Comparison of ENCODE assay signal across 8 cellular contexts in genomic region chr2:11775384-11775783, GRCh38. TPM values are rescaled to one million over a fixed set of nuclear protein-coding genes. Genes with fewer than 3 reads are reported as not detected.
DNase-seq lines count a peak whose midpoint lies in the region; ATAC-seq and TF ChIP-seq lines count a peak whose summit lies in the region.

No MANE protein-coding gene starts in this region.

- H3K36me3 ChIP-seq in thyroid gland (peaks cover 17 to 34% of the 10 kb centered on the region in 2 donors), tibial artery (peaks cover 29 to 68% (median 58%) of the 10 kb centered on the region in 3 donors), heart left ventricle (peaks cover 0 to 78% (median 59%) of the 10 kb centered on the region in 9 donors)

- H3K27me3 ChIP-seq in thyroid gland (no peaks in the 10 kb centered on the region), tibial artery (no peaks in the 10 kb centered on the region), heart left ventricle (no peaks in the 10 kb centered on the region)

- ATAC-seq in GM18498 (IDR thresholded peaks at IDR 0.05; ENCODE audit: unreplicated experiment) (peak; percentile 73), GM21528 (IDR thresholded peaks at IDR 0.05; ENCODE audit: low FRiP score, unreplicated experiment) (peak; percentile 82), heart left ventricle (no peak)

- no peak for TF ChIP-seq POLR2A in thyroid gland (IDR thresholded peaks at IDR 0.05)
- TF ChIP-seq POLR2A in heart left ventricle (IDR thresholded peaks at IDR 0.05), result no peak

- TF ChIP-seq CTCF in fibroblast of mammary gland (conservative IDR thresholded peaks at IDR 0.05; ENCODE audit: control insufficient read depth, insufficient read depth, low read depth, low read length) (no peak), thyroid gland (IDR thresholded peaks at IDR 0.05) (no peak), tibial artery (IDR thresholded peaks at IDR 0.05) (no peak), heart left ventricle (IDR thresholded peaks at IDR 0.05) (no peak)

- H3K4me1 ChIP-seq in thyroid gland, result no peaks in the 10 kb centered on the region
- H3K4me1 ChIP-seq in tibial artery, result peaks cover 0 to 6% (median 3%) of the 10 kb centered on the region in 4 donors
- peaks cover 0 to 44% (median 17%) of the 10 kb centered on the region in 12 donors for H3K4me1 ChIP-seq in heart left ventricle

- peaks cover 2% of the 10 kb centered on the region for H3K36me3 Mint-ChIP-seq in IgD-negative memory B cell

- H3K27me3 Mint-ChIP-seq in IgD-negative memory B cell, result no peaks in the 10 kb centered on the region

- intact Hi-C loops in thyroid gland (cut with DNase I), result no loop called here
- intact Hi-C loops in tibial artery (cut with DNase I; ENCODE audit: low total_unique reads), result loop anchor here (5.0 kb wide), 1 partner anchor 78 kb away; no protein-coding TSS in a partner anchor
- intact Hi-C loops in heart left ventricle (cut with DNase I), result loop anchor here in 8 of 10 donors (5.0 to 10.0 kb wide), 3 partner anchors 33 to 301 kb away; no protein-coding TSS in a partner anchor

- H3K27ac Mint-ChIP-seq in IgD-negative memory B cell, result peak overlapping the region; percentile 66 to 91 (median 80)

- peak; percentile 49 for DNase-seq in fibroblast of mammary gland (ENCODE audit: low read depth)
- no peak for DNase-seq in thyroid gland
- DNase-seq in tibial artery, result no peak
- no peak for DNase-seq in GDM1 (lab: John Stamatoyannopoulos, UW)
- no peak for DNase-seq in heart left ventricle

- 74 to 83% methylated on average over 4 of the region's 4 CpGs for WGBS in thyroid gland, 2 donors
- WGBS in heart left ventricle, 4 donors, result 54 to 66% (median 61%) methylated on average over 4 of the region's 4 CpGs

- no peak overlapping the region for H3K27ac ChIP-seq in thyroid gland
- H3K27ac ChIP-seq in tibial artery, result no peak overlapping the region
- peak overlapping the region in 4 of 12 donors; percentile 5 to 59 (median 21) for H3K27ac ChIP-seq in heart left ventricle

- no peak overlapping the region for H3K4me3 ChIP-seq in fibroblast of mammary gland (ENCODE audit: control insufficient read depth, low read depth, low read length)
- H3K4me3 ChIP-seq in thyroid gland (replicated peaks in 1 of 3), result no peak overlapping the region
- H3K4me3 ChIP-seq in tibial artery, result no peak overlapping the region
- no peak overlapping the region for H3K4me3 ChIP-seq in heart left ventricle

- peak overlapping the region in 3 of 4 donors; percentile 18 to 21 (median 20) for H3K4me3 Mint-ChIP-seq in IgD-negative memory B cell

- no peaks in the 10 kb centered on the region for H3K9me3 ChIP-seq in thyroid gland
- no peaks in the 10 kb centered on the region for H3K9me3 ChIP-seq in tibial artery
- no peaks in the 10 kb centered on the region for H3K9me3 ChIP-seq in heart left ventricle

- no peaks in the 10 kb centered on the region for H3K9me3 Mint-ChIP-seq in IgD-negative memory B cell

- H3K4me1 Mint-ChIP-seq in IgD-negative memory B cell, result peaks cover 23 to 38% (median 29%) of the 10 kb centered on the region in 3 donors

RNA-seq across cellular contexts. Expression of gene LPIN1, which starts 29.0 kb away (rescaled TPM):
- polyA plus RNA-seq in IgD-negative memory B cell (17.3 TPM), heart left ventricle (10 to 100 TPM; 15.0 to 57.1 TPM)
- total RNA-seq in thyroid gland (10 to 100 TPM; 28.7 to 47.0 (median 39.6) TPM), heart left ventricle (10 to 100 TPM; 24.3 to 54.8 (median 43.8) TPM)

Comparison
In these comparisons a context has a peak if more than half of its experiments do, and no peak if none do; other contexts are left out.
1. ATAC-seq: peak in GM18498 (single experiment) and GM21528 (single experiment); none in heart left ventricle (0 of 4).